11 cellular contexts compared by ENCODE assay signal in genomic region chr7:135168001-135168400, GRCh38. TPM values are rescaled to one million over a fixed set of nuclear protein-coding genes. Genes with fewer than 3 reads are reported as not detected.
A peak's percentile ranks its signal among the peaks of the same experiment; 100 is the strongest.
DNase-seq lines count a peak whose midpoint lies in the region; ATAC-seq and TF ChIP-seq lines count a peak whose summit lies in the region.
"Had no signal": no experiment of that assay in that cellular context is flagged by ENCODE, and none has a peak within 500 bp of the region (broad histone marks: within the 10 kb centered on the region; RNA-seq: fewer than 3 reads in every experiment).

No MANE protein-coding gene starts in this region.

- no peak overlapping the region for H3K4me3 ChIP-seq in left ventricle myocardium inferior
- H3K4me3 ChIP-seq: lung had no signal

- H3K9me3 Mint-ChIP-seq in activated CD8-positive, alpha-beta memory T cell treated with anti-CD3 and anti-CD28 coated beads, Interleukin-2, amount 10 ng/mL, durations not matched to agents 7 days and 5 days (ENCODE audit: low read depth): no peaks in the 10 kb centered on the region
- no peaks in the 10 kb centered on the region for H3K9me3 Mint-ChIP-seq in stimulated activated naive CD8-positive, alpha-beta T cell treated with anti-CD3 and anti-CD28 coated beads, Interleukin-15, amount 100 ng/mL, for 72 hours

- H3K4me3 Mint-ChIP-seq in activated CD8-positive, alpha-beta memory T cell treated with anti-CD3 and anti-CD28 coated beads, Interleukin-2, amount 10 ng/mL, durations not matched to agents 7 days and 5 days: peak overlapping the region; percentile 22
- peak overlapping the region; percentile 93 to 94 for H3K4me3 Mint-ChIP-seq in stimulated activated naive CD8-positive, alpha-beta T cell treated with anti-CD3 and anti-CD28 coated beads, Interleukin-15, amount 100 ng/mL, for 72 hours

- H3K27me3 Mint-ChIP-seq in activated CD8-positive, alpha-beta memory T cell treated with anti-CD3 and anti-CD28 coated beads, Interleukin-2, amount 10 ng/mL, durations not matched to agents 7 days and 5 days: no peaks in the 10 kb centered on the region
- H3K27me3 Mint-ChIP-seq in stimulated activated naive CD8-positive, alpha-beta T cell treated with anti-CD3 and anti-CD28 coated beads, Interleukin-15, amount 100 ng/mL, for 72 hours: no peaks in the 10 kb centered on the region

- no peak for ATAC-seq in activated CD8-positive, alpha-beta memory T cell treated with anti-CD3 and anti-CD28 coated beads, Interleukin-2, amount 10 ng/mL, durations not matched to agents 7 days and 5 days
- no peak for ATAC-seq in stimulated activated naive CD8-positive, alpha-beta T cell treated with anti-CD3 and anti-CD28 coated beads, Interleukin-15, amount 100 ng/mL, for 72 hours

- H3K27ac ChIP-seq in left ventricle myocardium inferior (replicated peaks): peak overlapping the region; percentile 77

- peak overlapping the region; percentile 92 for H3K27ac Mint-ChIP-seq in activated CD8-positive, alpha-beta memory T cell treated with anti-CD3 and anti-CD28 coated beads, Interleukin-2, amount 10 ng/mL, durations not matched to agents 7 days and 5 days
- peak overlapping the region; percentile 60 to 84 for H3K27ac Mint-ChIP-seq in stimulated activated naive CD8-positive, alpha-beta T cell treated with anti-CD3 and anti-CD28 coated beads, Interleukin-15, amount 100 ng/mL, for 72 hours

- H3K4me1 ChIP-seq in left ventricle myocardium inferior: peaks cover 73% of the 10 kb centered on the region

- CTCF ChIA-PET in activated CD8-positive, alpha-beta memory T cell treated with anti-CD3 and anti-CD28 coated beads, Interleukin-2, amount 10 ng/mL, durations not matched to agents 7 days and 5 days (lab: Charles Lee): interaction anchor here (4.0 to 6.4 kb wide), 3 partner anchors 10 to 182 kb away, joined by 32 to 65 read pairs (median 39); partner anchors contain the start of genes AGBL3 and TMEM140

- no peaks in the 10 kb centered on the region for H3K9me3 ChIP-seq in left ventricle myocardium inferior (replicated peaks)

- no peak for TF ChIP-seq CTCF in left ventricle myocardium inferior (IDR thresholded peaks at IDR 0.05; ENCODE audit: borderline replicate concordance)

- peaks cover 51% of the 10 kb centered on the region for H3K36me3 Mint-ChIP-seq in activated CD8-positive, alpha-beta memory T cell treated with anti-CD3 and anti-CD28 coated beads, Interleukin-2, amount 10 ng/mL, durations not matched to agents 7 days and 5 days

- peaks cover 35% of the 10 kb centered on the region for H3K36me3 ChIP-seq in left ventricle myocardium inferior

- no peak for DNase-seq in activated CD8-positive, alpha-beta memory T cell treated with anti-CD3 and anti-CD28 coated beads, Interleukin-2, amount 10 ng/mL, durations not matched to agents 7 days and 5 days
- DNase-seq in activated CD8-positive, alpha-beta memory T cell treated with anti-CD3 and anti-CD28 coated beads, Interleukin-2, amount 50 U/mL, for 48 hours: no peak
- peak; percentile 22 for DNase-seq in activated CD4-positive, alpha-beta T cell treated with anti-CD3 and anti-CD28 coated beads, Interleukin-2, amount 50 U/mL, for 1 hour
- no peak for DNase-seq in left ventricle myocardium inferior
- no peak for DNase-seq in stimulated activated naive CD8-positive, alpha-beta T cell treated with anti-CD3 and anti-CD28 coated beads, Interleukin-15, amount 100 ng/mL, for 72 hours
- DNase-seq in NCI-H1048 (lab: John Stamatoyannopoulos, UW): no peak
- no peak for DNase-seq in H4 (ENCODE audit: low spot score)
- no peak for DNase-seq in mucosa of gallbladder (ENCODE audit: low spot score)
- DNase-seq: ACHN, NCI-H1417 had no signal

- H3K27me3 ChIP-seq in left ventricle myocardium inferior (ENCODE audit: low read depth): no peaks in the 10 kb centered on the region

- peaks cover 43% of the 10 kb centered on the region for H3K4me1 Mint-ChIP-seq in activated CD8-positive, alpha-beta memory T cell treated with anti-CD3 and anti-CD28 coated beads, Interleukin-2, amount 10 ng/mL, durations not matched to agents 7 days and 5 days
- H3K4me1 Mint-ChIP-seq in stimulated activated naive CD8-positive, alpha-beta T cell treated with anti-CD3 and anti-CD28 coated beads, Interleukin-15, amount 100 ng/mL, for 72 hours: peaks cover 82% of the 10 kb centered on the region

- intact Hi-C loops in left ventricle myocardium inferior (cut with micrococcal nuclease): no loop called here

RNA-seq across cellular contexts. Expression of gene CYREN, which starts 2.5 kb away (rescaled TPM):
- 10 to 100 TPM; 33.2 to 46.0 TPM for total RNA-seq in activated CD8-positive, alpha-beta memory T cell treated with anti-CD3 and anti-CD28 coated beads, Interleukin-2, amount 10 ng/mL, durations not matched to agents 7 days and 5 days
- total RNA-seq in left ventricle myocardium inferior: 29.8 TPM
- 69.1 and 72.1 TPM in 2 replicates for total RNA-seq in H4 (2014; rRNA removed; shearing (Covaris generic))
- total RNA-seq in mucosa of gallbladder: 43.9 TPM

RNA-seq across cellular contexts. Expression of gene TMEM140, which starts 20.1 kb away (rescaled TPM):
- 10 to 100 TPM; 19.9 to 27.5 TPM for total RNA-seq in activated CD8-positive, alpha-beta memory T cell treated with anti-CD3 and anti-CD28 coated beads, Interleukin-2, amount 10 ng/mL, durations not matched to agents 7 days and 5 days
- 23.3 TPM for total RNA-seq in left ventricle myocardium inferior
- 18.6 and 27.3 TPM in 2 replicates for total RNA-seq in H4 (2014; rRNA removed; shearing (Covaris generic))
- 19.4 TPM for total RNA-seq in mucosa of gallbladder

RNA-seq across cellular contexts. Expression of gene WDR91, which starts 43.3 kb away (rescaled TPM):
- 10 to 100 TPM in 1 of 2 experiments, 1 to 10 TPM in 1; 9.3 to 25.9 TPM for total RNA-seq in activated CD8-positive, alpha-beta memory T cell treated with anti-CD3 and anti-CD28 coated beads, Interleukin-2, amount 10 ng/mL, durations not matched to agents 7 days and 5 days
- total RNA-seq in left ventricle myocardium inferior (5.4 TPM), mucosa of gallbladder (18.6 TPM)
- 2.8 and 3.6 TPM in 2 replicates for total RNA-seq in H4 (2014; rRNA removed; shearing (Covaris generic))
